Comparison of ENCODE assay signal across 1 cellular context in the genomic region with DNA sequence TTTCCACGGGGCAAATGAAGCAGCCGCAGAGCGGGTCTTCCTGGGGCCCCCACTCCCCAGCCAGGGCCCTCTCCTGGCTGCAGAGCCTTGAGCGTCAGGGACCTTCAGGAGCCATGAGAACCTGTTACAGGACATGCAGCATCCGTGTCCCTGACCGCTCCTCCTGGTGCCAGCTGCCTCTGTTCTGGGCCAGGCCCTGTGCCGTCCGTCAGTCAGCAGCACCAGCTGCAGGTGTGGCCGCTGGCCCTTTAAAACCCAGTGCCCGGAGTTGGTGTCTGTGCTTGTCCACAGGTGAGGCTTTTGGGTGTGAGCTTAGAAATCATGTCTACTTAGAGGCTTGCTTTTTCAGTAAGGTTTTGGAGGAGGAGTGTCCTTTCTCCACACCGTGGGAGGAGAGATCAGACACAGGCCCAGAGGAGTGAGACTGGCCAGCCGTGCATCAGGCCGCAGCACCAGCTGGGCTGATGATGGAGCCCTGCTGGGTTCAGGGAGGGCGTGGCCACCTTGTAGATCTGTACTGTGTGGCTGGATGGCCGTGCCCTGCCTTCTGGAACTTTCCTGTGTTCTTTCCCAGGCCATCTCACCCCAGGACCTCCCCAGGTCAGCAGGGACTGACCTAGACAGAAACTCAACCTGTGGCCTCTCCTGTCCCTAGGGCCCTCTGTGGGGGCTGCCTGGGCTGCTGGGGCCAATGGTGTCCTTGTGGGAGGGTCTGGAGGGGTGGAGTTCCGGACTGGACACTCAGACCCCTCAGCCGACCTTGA.
TF ChIP-seq lines count a peak whose summit lies in the region.

No MANE protein-coding gene starts in this region.

TF ChIP-seq in HepG2, 621 proteins besides CTCF, POLR2A, EP300 and RAD21 (continued from another document and continues in another):
- TF ChIP-seq MAZ (IDR thresholded peaks at IDR 0.05; ENCODE audit: borderline replicate concordance, low read depth, low read length) (no peak), MAZ (CRISPR knock-in tag; IDR thresholded peaks at IDR 0.05; ENCODE audit: low read depth) (peak; percentile 42; the same call in 1 of the 2 replicates), NKX3-1 (CRISPR knock-in tag; IDR thresholded peaks at IDR 0.05) (0 out of 2 replicates have a peak, but pooled peaks have one; percentile 26), RBAK (CRISPR knock-in tag; IDR thresholded peaks at IDR 0.05) (no peak), JARID2 (CRISPR knock-in tag; IDR thresholded peaks at IDR 0.05; ENCODE audit: insufficient replicate concordance) (no peak), TAF1 (CRISPR knock-in tag; IDR thresholded peaks at IDR 0.05) (no peak), ZFP62 (CRISPR knock-in tag; IDR thresholded peaks at IDR 0.05) (no peak), RELA (CRISPR knock-in tag; IDR thresholded peaks at IDR 0.05) (no peak), ZNF44 (CRISPR knock-in tag; IDR thresholded peaks at IDR 0.05) (no peak), TBP (CRISPR knock-in tag; IDR thresholded peaks at IDR 0.05) (no peak), MEIS2 (CRISPR knock-in tag; IDR thresholded peaks at IDR 0.05) (no peak), CAMTA2 (CRISPR knock-in tag; IDR thresholded peaks at IDR 0.05; ENCODE audit: borderline replicate concordance) (no peak), SIN3A (IDR thresholded peaks at IDR 0.05; ENCODE audit: borderline replicate concordance, low read depth, low read length) (no peak), POLR2G (IDR thresholded peaks at IDR 0.05; ENCODE audit: low read depth, low read length) (no peak), MTA1 (CRISPR knock-in tag; IDR thresholded peaks at IDR 0.05; ENCODE audit: borderline replicate concordance) (peak; percentile 49; the same call in 1 of the 2 replicates), FIP1L1 (IDR thresholded peaks at IDR 0.05; ENCODE audit: borderline replicate concordance, insufficient read depth, low read depth, low read length) (no peak), HNRNPK (IDR thresholded peaks at IDR 0.05; ENCODE audit: low read depth, low read length, poor library complexity, severe bottlenecking) (no peak), ZNF205 (CRISPR knock-in tag; IDR thresholded peaks at IDR 0.05) (no peak), ZBTB20 (CRISPR knock-in tag; IDR thresholded peaks at IDR 0.05; ENCODE audit: borderline replicate concordance, low read depth) (no peak), NCOA5 (CRISPR knock-in tag; IDR thresholded peaks at IDR 0.05) (no peak), NBN (conservative IDR thresholded peaks at IDR 0.05) (no peak), ZMYM4 (CRISPR knock-in tag; IDR thresholded peaks at IDR 0.05) (no peak), ZNF446 (CRISPR knock-in tag; IDR thresholded peaks at IDR 0.05) (0 out of 2 replicates have a peak, but pooled peaks have one; percentile 50), NR2F1 (CRISPR knock-in tag; IDR thresholded peaks at IDR 0.05) (peak in 1 of 2 experiments; percentile 65; a peak in 1 of 4 replicates), ZNF296 (CRISPR knock-in tag; conservative IDR thresholded peaks at IDR 0.05) (peak; percentile 96), ESRRA (CRISPR knock-in tag; IDR thresholded peaks at IDR 0.05; ENCODE audit: low read depth) (peak; percentile 77; the same call in 1 of the 2 replicates), ASH2L (IDR thresholded peaks at IDR 0.05; ENCODE audit: insufficient read length, low read depth, low read length) (no peak), ISL2 (CRISPR knock-in tag; IDR thresholded peaks at IDR 0.05) (no peak), ZNF30 (CRISPR knock-in tag; IDR thresholded peaks at IDR 0.05) (no peak), ARNTL (CRISPR knock-in tag; IDR thresholded peaks at IDR 0.05) (no peak), ZNF891 (CRISPR knock-in tag; IDR thresholded peaks at IDR 0.05) (0 out of 2 replicates have a peak, but pooled peaks have one; percentile 11), HMGA1 (CRISPR knock-in tag; conservative IDR thresholded peaks at IDR 0.05) (no peak), KMT2B (CRISPR knock-in tag; IDR thresholded peaks at IDR 0.05) (no peak), PHF8 (CRISPR knock-in tag; IDR thresholded peaks at IDR 0.05) (no peak), ZNF34 (CRISPR knock-in tag; IDR thresholded peaks at IDR 0.05; ENCODE audit: borderline replicate concordance) (no peak), NR2C2 (CRISPR knock-in tag; IDR thresholded peaks at IDR 0.05; ENCODE audit: borderline replicate concordance) (no peak), ZNF274 (CRISPR knock-in tag; IDR thresholded peaks at IDR 0.05) (no peak)
- TF ChIP-seq, protein P1, sequence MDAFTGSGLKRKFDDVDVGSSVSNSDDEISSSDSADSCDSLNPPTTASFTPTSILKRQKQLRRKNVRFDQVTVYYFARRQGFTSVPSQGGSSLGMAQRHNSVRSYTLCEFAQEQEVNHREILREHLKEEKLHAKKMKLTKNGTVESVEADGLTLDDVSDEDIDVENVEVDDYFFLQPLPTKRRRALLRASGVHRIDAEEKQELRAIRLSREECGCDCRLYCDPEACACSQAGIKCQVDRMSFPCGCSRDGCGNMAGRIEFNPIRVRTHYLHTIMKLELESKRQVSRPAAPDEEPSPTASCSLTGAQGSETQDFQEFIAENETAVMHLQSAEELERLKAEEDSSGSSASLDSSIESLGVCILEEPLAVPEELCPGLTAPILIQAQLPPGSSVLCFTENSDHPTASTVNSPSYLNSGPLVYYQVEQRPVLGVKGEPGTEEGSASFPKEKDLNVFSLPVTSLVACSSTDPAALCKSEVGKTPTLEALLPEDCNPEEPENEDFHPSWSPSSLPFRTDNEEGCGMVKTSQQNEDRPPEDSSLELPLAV (CRISPR knock-in tag; conservative IDR thresholded peaks at IDR 0.05; ENCODE audit: low read depth), result no peak
- TF ChIP-seq, protein P2, sequence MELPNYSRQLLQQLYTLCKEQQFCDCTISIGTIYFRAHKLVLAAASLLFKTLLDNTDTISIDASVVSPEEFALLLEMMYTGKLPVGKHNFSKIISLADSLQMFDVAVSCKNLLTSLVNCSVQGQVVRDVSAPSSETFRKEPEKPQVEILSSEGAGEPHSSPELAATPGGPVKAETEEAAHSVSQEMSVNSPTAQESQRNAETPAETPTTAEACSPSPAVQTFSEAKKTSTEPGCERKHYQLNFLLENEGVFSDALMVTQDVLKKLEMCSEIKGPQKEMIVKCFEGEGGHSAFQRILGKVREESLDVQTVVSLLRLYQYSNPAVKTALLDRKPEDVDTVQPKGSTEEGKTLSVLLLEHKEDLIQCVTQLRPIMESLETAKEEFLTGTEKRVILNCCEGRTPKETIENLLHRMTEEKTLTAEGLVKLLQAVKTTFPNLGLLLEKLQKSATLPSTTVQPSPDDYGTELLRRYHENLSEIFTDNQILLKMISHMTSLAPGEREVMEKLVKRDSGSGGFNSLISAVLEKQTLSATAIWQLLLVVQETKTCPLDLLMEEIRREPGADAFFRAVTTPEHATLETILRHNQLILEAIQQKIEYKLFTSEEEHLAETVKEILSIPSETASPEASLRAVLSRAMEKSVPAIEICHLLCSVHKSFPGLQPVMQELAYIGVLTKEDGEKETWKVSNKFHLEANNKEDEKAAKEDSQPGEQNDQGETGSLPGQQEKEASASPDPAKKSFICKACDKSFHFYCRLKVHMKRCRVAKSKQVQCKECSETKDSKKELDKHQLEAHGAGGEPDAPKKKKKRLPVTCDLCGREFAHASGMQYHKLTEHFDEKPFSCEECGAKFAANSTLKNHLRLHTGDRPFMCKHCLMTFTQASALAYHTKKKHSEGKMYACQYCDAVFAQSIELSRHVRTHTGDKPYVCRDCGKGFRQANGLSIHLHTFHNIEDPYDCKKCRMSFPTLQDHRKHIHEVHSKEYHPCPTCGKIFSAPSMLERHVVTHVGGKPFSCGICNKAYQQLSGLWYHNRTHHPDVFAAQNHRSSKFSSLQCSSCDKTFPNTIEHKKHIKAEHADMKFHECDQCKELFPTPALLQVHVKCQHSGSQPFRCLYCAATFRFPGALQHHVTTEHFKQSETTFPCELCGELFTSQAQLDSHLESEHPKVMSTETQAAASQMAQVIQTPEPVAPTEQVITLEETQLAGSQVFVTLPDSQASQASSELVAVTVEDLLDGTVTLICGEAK (IDR thresholded peaks at IDR 0.05), result no peak
- TF ChIP-seq, protein P2 (CRISPR knock-in tag; IDR thresholded peaks at IDR 0.05), result no peak
- TF ChIP-seq, protein P3, sequence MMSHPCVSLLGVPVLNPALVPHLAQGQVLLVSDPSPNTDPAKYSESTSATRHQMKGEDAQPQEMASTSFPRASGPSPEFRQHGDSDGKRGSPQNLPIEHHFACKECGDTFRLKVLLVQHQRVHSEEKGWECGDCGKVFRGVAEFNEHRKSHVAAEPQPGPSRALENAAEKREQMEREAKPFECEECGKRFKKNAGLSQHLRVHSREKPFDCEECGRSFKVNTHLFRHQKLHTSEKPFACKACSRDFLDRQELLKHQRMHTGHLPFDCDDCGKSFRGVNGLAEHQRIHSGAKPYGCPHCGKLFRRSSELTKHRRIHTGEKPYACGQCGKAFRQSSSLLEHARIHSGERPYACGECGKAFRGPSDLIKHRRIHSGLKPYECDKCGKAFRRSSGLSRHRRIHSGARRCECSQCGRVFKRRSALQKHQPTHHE (CRISPR knock-in tag; IDR thresholded peaks at IDR 0.05; ENCODE audit: borderline replicate concordance), result no peak
- TF ChIP-seq, protein P4, sequence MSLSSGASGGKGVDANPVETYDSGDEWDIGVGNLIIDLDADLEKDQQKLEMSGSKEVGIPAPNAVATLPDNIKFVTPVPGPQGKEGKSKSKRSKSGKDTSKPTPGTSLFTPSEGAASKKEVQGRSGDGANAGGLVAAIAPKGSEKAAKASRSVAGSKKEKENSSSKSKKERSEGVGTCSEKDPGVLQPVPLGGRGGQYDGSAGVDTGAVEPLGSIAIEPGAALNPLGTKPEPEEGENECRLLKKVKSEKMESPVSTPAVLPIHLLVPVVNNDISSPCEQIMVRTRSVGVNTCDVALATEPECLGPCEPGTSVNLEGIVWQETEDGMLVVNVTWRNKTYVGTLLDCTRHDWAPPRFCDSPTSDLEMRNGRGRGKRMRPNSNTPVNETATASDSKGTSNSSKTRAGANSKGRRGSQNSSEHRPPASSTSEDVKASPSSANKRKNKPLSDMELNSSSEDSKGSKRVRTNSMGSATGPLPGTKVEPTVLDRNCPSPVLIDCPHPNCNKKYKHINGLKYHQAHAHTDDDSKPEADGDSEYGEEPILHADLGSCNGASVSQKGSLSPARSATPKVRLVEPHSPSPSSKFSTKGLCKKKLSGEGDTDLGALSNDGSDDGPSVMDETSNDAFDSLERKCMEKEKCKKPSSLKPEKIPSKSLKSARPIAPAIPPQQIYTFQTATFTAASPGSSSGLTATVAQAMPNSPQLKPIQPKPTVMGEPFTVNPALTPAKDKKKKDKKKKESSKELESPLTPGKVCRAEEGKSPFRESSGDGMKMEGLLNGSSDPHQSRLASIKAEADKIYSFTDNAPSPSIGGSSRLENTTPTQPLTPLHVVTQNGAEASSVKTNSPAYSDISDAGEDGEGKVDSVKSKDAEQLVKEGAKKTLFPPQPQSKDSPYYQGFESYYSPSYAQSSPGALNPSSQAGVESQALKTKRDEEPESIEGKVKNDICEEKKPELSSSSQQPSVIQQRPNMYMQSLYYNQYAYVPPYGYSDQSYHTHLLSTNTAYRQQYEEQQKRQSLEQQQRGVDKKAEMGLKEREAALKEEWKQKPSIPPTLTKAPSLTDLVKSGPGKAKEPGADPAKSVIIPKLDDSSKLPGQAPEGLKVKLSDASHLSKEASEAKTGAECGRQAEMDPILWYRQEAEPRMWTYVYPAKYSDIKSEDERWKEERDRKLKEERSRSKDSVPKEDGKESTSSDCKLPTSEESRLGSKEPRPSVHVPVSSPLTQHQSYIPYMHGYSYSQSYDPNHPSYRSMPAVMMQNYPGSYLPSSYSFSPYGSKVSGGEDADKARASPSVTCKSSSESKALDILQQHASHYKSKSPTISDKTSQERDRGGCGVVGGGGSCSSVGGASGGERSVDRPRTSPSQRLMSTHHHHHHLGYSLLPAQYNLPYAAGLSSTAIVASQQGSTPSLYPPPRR (CRISPR knock-in tag; IDR thresholded peaks at IDR 0.05; ENCODE audit: borderline replicate concordance), result no peak
- TF ChIP-seq, protein P5, sequence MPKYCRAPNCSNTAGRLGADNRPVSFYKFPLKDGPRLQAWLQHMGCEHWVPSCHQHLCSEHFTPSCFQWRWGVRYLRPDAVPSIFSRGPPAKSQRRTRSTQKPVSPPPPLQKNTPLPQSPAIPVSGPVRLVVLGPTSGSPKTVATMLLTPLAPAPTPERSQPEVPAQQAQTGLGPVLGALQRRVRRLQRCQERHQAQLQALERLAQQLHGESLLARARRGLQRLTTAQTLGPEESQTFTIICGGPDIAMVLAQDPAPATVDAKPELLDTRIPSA (CRISPR knock-in tag; IDR thresholded peaks at IDR 0.05; ENCODE audit: borderline replicate concordance), result no peak
- TF ChIP-seq, protein P6, sequence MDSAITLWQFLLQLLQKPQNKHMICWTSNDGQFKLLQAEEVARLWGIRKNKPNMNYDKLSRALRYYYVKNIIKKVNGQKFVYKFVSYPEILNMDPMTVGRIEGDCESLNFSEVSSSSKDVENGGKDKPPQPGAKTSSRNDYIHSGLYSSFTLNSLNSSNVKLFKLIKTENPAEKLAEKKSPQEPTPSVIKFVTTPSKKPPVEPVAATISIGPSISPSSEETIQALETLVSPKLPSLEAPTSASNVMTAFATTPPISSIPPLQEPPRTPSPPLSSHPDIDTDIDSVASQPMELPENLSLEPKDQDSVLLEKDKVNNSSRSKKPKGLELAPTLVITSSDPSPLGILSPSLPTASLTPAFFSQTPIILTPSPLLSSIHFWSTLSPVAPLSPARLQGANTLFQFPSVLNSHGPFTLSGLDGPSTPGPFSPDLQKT (CRISPR knock-in tag; IDR thresholded peaks at IDR 0.05; ENCODE audit: borderline replicate concordance), result no peak
- TF ChIP-seq, protein P7, sequence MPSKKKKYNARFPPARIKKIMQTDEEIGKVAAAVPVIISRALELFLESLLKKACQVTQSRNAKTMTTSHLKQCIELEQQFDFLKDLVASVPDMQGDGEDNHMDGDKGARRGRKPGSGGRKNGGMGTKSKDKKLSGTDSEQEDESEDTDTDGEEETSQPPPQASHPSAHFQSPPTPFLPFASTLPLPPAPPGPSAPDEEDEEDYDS (CRISPR knock-in tag; IDR thresholded peaks at IDR 0.05), result peak; percentile 63
